In the genomic region with DNA sequence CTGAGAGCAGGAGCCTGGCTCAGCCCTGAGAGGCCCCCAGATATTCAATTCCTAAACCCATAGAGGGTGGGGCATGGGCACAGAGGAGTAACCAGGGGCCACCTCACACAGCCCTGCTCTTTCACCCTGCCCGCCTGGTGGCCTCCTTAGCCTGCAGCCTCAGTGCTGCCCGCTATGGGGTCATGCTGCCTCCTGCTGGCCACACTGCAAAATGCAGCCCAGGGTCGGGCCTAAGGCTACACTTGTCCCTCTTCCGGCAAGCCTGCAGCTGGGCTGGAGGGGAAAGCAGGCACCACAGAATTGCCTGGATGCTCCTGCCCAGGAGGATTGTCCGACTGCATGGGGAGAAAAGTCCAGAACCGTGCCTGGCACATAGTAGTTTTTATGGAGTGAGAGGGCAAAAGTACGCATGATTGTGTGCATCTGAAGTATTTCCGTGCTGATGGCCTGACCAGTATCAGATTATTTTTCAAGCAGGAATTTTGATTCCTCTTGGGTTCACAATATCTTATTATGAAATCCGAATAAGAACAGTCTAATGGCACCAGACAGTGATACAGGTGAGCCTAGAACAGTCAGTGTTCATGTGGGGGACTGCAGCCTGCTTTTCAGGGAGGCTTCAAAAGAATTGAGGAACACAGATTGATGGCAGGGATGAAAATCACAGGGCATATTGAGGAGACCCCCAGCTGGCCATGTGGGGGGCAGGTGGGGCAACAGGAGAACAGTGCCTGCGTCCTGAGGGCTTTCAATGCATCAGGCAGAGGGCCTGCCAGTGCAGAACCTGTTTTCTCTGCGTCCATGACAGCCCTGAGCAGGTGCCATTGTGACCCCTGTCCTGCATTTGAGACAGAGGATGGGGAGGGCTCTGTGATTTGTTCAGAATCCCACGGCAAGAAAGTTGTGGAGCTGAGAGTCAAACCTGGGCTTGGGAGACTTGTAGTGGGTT, we compare ENCODE assay signal across 8 cellular contexts. TPM values are rescaled to one million over a fixed set of nuclear protein-coding genes. Genes with fewer than 3 reads are reported as not detected.
A peak's percentile ranks its signal among the peaks of the same experiment; 100 is the strongest.
DNase-seq lines count a peak whose midpoint lies in the region; ATAC-seq and TF ChIP-seq lines count a peak whose summit lies in the region.

No MANE protein-coding gene starts in this region.

- TF ChIP-seq CTCF in psoas muscle (IDR thresholded peaks at IDR 0.05), result peak; percentile 73

- H3K27me3 ChIP-seq in SJSA1 (replicated peaks) (no peaks in the 10 kb centered on the region), psoas muscle (ENCODE audit: insufficient read depth in 3 of 3, low read length in 2 of 3) (no peaks in the 10 kb centered on the region)

- DNase-seq in NCI-H146 (lab: John Stamatoyannopoulos, UW), result peak; percentile 15
- no peak for DNase-seq in NCI-H146 treated with DMSO at 0.1 percent for 48 hours (lab: John Stamatoyannopoulos, UW; ENCODE audit: unreplicated experiment)
- peak; percentile 53 to 77 for DNase-seq in SJSA1 (ENCODE audit: low read depth in 1 of 2, low spot score in 2 of 2)
- DNase-seq in activated naive CD4-positive, alpha-beta T cell treated with Interleukin-2 at 50 U/mL for 16 hours, result peak; percentile 83
- DNase-seq in Right ventricle myocardium superior, result peak; percentile 82
- DNase-seq in psoas muscle, result peak; percentile 77 to 85
- DNase-seq in OCI-M2 (lab: John Stamatoyannopoulos, UW; ENCODE audit: unreplicated experiment), result no peak

- intact Hi-C loops in Right ventricle myocardium superior (cut with DNase I), result no loop called here
- intact Hi-C loops in psoas muscle (cut with DNase I), result loop anchor here (5.0 kb wide), 3 partner anchors 185 to 425 kb away; no protein-coding TSS in a partner anchor

- H3K9me3 ChIP-seq in SJSA1 (replicated peaks) (no peaks in the 10 kb centered on the region), psoas muscle (no peaks in the 10 kb centered on the region)

- 55 to 67% (median 57%) methylated on average over 12 of the region's 12 CpGs for WGBS in psoas muscle, 3 donors

- H3K4me1 ChIP-seq in SJSA1 (replicated peaks) (no peaks in the 10 kb centered on the region), psoas muscle (no peaks in the 10 kb centered on the region)

- H3K36me3 ChIP-seq in SJSA1, result no peaks in the 10 kb centered on the region
- no peaks in the 10 kb centered on the region for H3K36me3 ChIP-seq in psoas muscle (ENCODE audit: insufficient read depth in 1 of 2, low read depth in 1 of 2)

- peak; percentile 58 for ATAC-seq in HG02938 (IDR thresholded peaks at IDR 0.05; ENCODE audit: unreplicated experiment)
- ATAC-seq in Right ventricle myocardium superior (ENCODE audit: poor library complexity), result peak; percentile 66
- ATAC-seq in psoas muscle, result peak; percentile 55 to 77 (median 75)

- no peak overlapping the region for H3K4me3 ChIP-seq in SJSA1
- H3K4me3 ChIP-seq in psoas muscle, result no peak overlapping the region

- no peak overlapping the region for H3K27ac ChIP-seq in SJSA1
- no peak overlapping the region for H3K27ac ChIP-seq in psoas muscle

RNA-seq across cellular contexts. Expression of a gene that starts 51.2 kb away (rescaled TPM):
- total RNA-seq in SJSA1 (2014; rRNA removed; shearing (Covaris generic)), result 0.45 TPM in 1 of 2 replicates, not detected in the other
- not detected for total RNA-seq in Right ventricle myocardium superior
- not detected for total RNA-seq in psoas muscle
- polyA plus RNA-seq in psoas muscle, result not detected

Comparison
In these comparisons a context has a peak if more than half of its experiments do, and no peak if none do; other contexts are left out.
1. DNase-seq: peak in NCI-H146 (single experiment), SJSA1 (2 of 2), activated naive CD4-positive, alpha-beta T cell treated with Interleukin-2 at 50 U/mL for 16 hours (single experiment), Right ventricle myocardium superior (single experiment) and psoas muscle (2 of 2); none in NCI-H146 treated with DMSO at 0.1 percent for 48 hours (single experiment) and OCI-M2 (single experiment).
2. Peak in every context shown above with its lines, with median percentiles within 50 percentile points of each other: ATAC-seq.